In genomic region chr5:106658150-106658549, GRCh38 we compare ENCODE assay signal across 23 cellular contexts.
"Had no signal": no experiment of that assay in that cellular context is flagged by ENCODE, and none has a peak within 500 bp of the region (broad histone marks: within the 10 kb centered on the region; RNA-seq: fewer than 3 reads in every experiment).

No MANE protein-coding gene starts in this region.

- H3K4me3 Mint-ChIP-seq: endodermal cell; naive thymus-derived CD4-positive, alpha-beta T cell; nephron progenitor cell; stimulated activated naive B cell treated with anti-CD40 and anti-IgM and Interleukin-4, amounts not matched to agents 10 μg/mL and 1 μg/mL and 100 μg/mL, for 72 hours had no signal

- H3K27me3 Mint-ChIP-seq: naive thymus-derived CD4-positive, alpha-beta T cell; stimulated activated naive B cell treated with anti-CD40 and anti-IgM and Interleukin-4, amounts not matched to agents 10 μg/mL and 1 μg/mL and 100 μg/mL, for 72 hours had no signal

- ATAC-seq: left colon; left ventricle myocardium superior; naive thymus-derived CD4-positive, alpha-beta T cell; stimulated activated naive B cell treated with anti-CD40 and anti-IgM and Interleukin-4, amounts not matched to agents 10 μg/mL and 1 μg/mL and 100 μg/mL, for 72 hours had no signal

- DNase-seq: effector CD4-positive, alpha-beta T cell; endodermal cell; esophagus squamous epithelium; foreskin fibroblast; head of caudate nucleus; left colon; left ventricle myocardium superior; mesenchymal stem cell; naive thymus-derived CD4-positive, alpha-beta T cell; nephron progenitor cell; sigmoid colon; stimulated activated CD4-positive, alpha-beta T cell treated with anti-CD3 and anti-CD28 coated beads, Interleukin-2, amount 100 ng/mL, for 24 hours; stimulated activated CD4-positive, alpha-beta T cell treated with anti-CD3 and anti-CD28 coated beads, Interleukin-4, amount 100 ng/mL, for 4 hours; stimulated activated naive B cell treated with anti-CD40 and anti-IgM and Interleukin-4, amounts not matched to agents 10 μg/mL and 1 μg/mL and 100 μg/mL, for 72 hours; stomach; substantia nigra; transverse colon had no signal

- H3K36me3 ChIP-seq: esophagus squamous epithelium, right atrium auricular region, sigmoid colon, stomach, thoracic aorta, transverse colon had no signal

- H2AFZ ChIP-seq: hepatocyte had no signal

- H3K4me1 ChIP-seq: right atrium auricular region, sigmoid colon, stomach, transverse colon had no signal

- H3K4me3 ChIP-seq: coronary artery, esophagus squamous epithelium, hepatocyte, lung, right atrium auricular region, sigmoid colon, skin epidermis, stomach, thoracic aorta, transverse colon had no signal

- H3K27ac Mint-ChIP-seq: endodermal cell; naive thymus-derived CD4-positive, alpha-beta T cell; nephron progenitor cell; stimulated activated naive B cell treated with anti-CD40 and anti-IgM and Interleukin-4, amounts not matched to agents 10 μg/mL and 1 μg/mL and 100 μg/mL, for 72 hours had no signal

- H3K4me2 ChIP-seq: hepatocyte had no signal

- H3K27me3 ChIP-seq: esophagus squamous epithelium, hepatocyte, right atrium auricular region, sigmoid colon, stomach, transverse colon had no signal

- H3K9me3 ChIP-seq: sigmoid colon, transverse colon had no signal

- H3K27ac ChIP-seq: coronary artery, esophagus squamous epithelium, hepatocyte, right atrium auricular region, sigmoid colon, skin epidermis, stomach, thoracic aorta, transverse colon had no signal

- H3K4me1 Mint-ChIP-seq: endodermal cell; naive thymus-derived CD4-positive, alpha-beta T cell; nephron progenitor cell; stimulated activated naive B cell treated with anti-CD40 and anti-IgM and Interleukin-4, amounts not matched to agents 10 μg/mL and 1 μg/mL and 100 μg/mL, for 72 hours had no signal

- H3K36me3 Mint-ChIP-seq: naive thymus-derived CD4-positive, alpha-beta T cell; stimulated activated naive B cell treated with anti-CD40 and anti-IgM and Interleukin-4, amounts not matched to agents 10 μg/mL and 1 μg/mL and 100 μg/mL, for 72 hours had no signal

- H3K79me2 ChIP-seq: hepatocyte had no signal
